ENCODE assay signal across 12 cellular contexts in the genomic region with DNA sequence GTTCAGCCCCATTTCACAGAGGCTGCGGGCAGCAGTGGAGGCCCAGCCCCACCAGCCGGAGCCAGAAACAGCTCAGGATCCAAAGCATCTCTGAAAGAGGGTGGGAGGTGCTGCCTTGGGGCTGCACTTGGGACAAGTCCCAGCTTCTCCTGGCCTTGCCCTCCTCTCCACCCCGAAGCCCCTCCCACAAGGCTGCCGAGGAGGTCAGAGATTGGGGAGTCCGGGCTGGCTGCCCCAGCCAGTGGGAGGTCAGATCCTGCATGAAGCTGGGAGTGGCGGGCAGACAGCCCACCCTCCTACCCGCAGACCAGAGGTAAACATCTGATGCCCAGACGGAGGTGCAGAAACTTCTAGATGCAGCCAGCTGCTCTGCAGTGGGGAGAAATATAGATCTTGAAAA.
"Had no signal": no experiment of that assay in that cellular context is flagged by ENCODE, and none has a peak within 500 bp of the region (broad histone marks: within the 10 kb centered on the region; RNA-seq: fewer than 3 reads in every experiment).

No MANE protein-coding gene starts in this region.

- H3K4me1 ChIP-seq: breast epithelium had no signal

- H3K27ac Mint-ChIP-seq: activated CD4-positive, alpha-beta T cell treated with anti-CD3 and anti-CD28 coated beads for 36 hours; activated CD8-positive, alpha-beta T cell treated with anti-CD3 and anti-CD28 coated beads, Interleukin-2, amount 10 ng/mL, durations not matched to agents 7 days and 5 days; natural killer cell; stimulated activated naive CD8-positive, alpha-beta T cell treated with anti-CD3 and anti-CD28 coated beads, Interleukin-15, Interleukin-2, amounts not matched to agents 100 ng/mL and 50 ng/mL, for 24 hours had no signal

- DNase-seq: activated CD4-positive, alpha-beta T cell treated with anti-CD3 and anti-CD28 coated beads for 36 hours; activated CD8-positive, alpha-beta memory T cell treated with anti-CD3 and anti-CD28 coated beads, Interleukin-2, amount 50 U/mL, for 48 hours; activated CD8-positive, alpha-beta T cell treated with anti-CD3 and anti-CD28 coated beads, Interleukin-2, amount 10 ng/mL, durations not matched to agents 7 days and 5 days; aorta; dermis blood vessel endothelial cell; natural killer cell; stimulated activated CD4-positive, alpha-beta T cell treated with anti-CD3 and anti-CD28 coated beads, Interleukin-4, amount 100 ng/mL, for 24 hours; T1000; upper lobe of left lung had no signal

- H3K9me3 ChIP-seq: breast epithelium, upper lobe of left lung had no signal

- H3K4me3 Mint-ChIP-seq: activated CD4-positive, alpha-beta T cell treated with anti-CD3 and anti-CD28 coated beads for 36 hours; activated CD8-positive, alpha-beta T cell treated with anti-CD3 and anti-CD28 coated beads, Interleukin-2, amount 10 ng/mL, durations not matched to agents 7 days and 5 days; natural killer cell; stimulated activated naive CD8-positive, alpha-beta T cell treated with anti-CD3 and anti-CD28 coated beads, Interleukin-15, Interleukin-2, amounts not matched to agents 100 ng/mL and 50 ng/mL, for 24 hours had no signal

- ATAC-seq: activated CD4-positive, alpha-beta T cell treated with anti-CD3 and anti-CD28 coated beads for 36 hours; activated CD8-positive, alpha-beta T cell treated with anti-CD3 and anti-CD28 coated beads, Interleukin-2, amount 10 ng/mL, durations not matched to agents 7 days and 5 days; left lobe of liver; natural killer cell had no signal

- H3K4me3 ChIP-seq: breast epithelium, upper lobe of left lung had no signal

- H3K9me3 Mint-ChIP-seq: natural killer cell; stimulated activated naive CD8-positive, alpha-beta T cell treated with anti-CD3 and anti-CD28 coated beads, Interleukin-15, Interleukin-2, amounts not matched to agents 100 ng/mL and 50 ng/mL, for 24 hours had no signal

- H3K36me3 Mint-ChIP-seq: natural killer cell had no signal

- H3K36me3 ChIP-seq: breast epithelium, upper lobe of left lung had no signal

- H3K27ac ChIP-seq: breast epithelium, upper lobe of left lung had no signal

- H3K27me3 ChIP-seq: breast epithelium, upper lobe of left lung had no signal

- H3K27me3 Mint-ChIP-seq: activated CD4-positive, alpha-beta T cell treated with anti-CD3 and anti-CD28 coated beads for 36 hours; stimulated activated naive CD8-positive, alpha-beta T cell treated with anti-CD3 and anti-CD28 coated beads, Interleukin-15, Interleukin-2, amounts not matched to agents 100 ng/mL and 50 ng/mL, for 24 hours had no signal
